Comparison of ENCODE assay signal across 25 cellular contexts in the genomic region with DNA sequence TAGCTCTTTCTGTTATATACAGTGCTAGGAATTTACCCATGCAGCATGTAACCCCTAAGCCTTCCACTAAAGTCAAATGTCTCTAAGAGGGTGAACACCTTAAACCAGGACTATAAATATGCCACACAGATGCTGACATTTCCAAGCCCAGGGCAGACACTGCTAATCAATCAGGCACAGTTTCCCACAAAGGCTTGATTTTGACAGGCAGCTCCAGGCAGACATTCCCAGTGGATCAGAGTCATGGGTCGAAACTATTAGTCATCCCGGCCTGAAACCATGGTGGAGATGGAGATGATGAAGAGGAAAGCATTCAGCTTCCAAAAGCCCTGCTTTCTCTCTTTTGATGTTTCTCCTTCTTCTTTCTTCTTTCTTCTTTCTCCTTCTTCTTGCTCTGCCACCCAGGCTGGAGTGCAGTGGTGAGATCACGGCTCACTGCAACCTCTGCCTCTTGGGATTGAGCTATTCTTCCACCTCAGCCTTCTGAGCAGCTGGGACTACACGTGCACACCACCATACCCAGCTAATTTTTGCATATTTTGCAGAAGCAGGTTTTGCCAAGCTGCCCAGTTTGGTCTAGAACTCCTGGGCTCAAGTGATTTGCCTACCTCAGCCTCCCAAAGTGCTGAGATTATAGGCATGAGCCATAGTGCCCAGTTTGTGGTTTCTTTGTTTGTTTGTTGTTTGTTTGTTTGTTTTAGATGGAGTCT. TPM values are rescaled to one million over a fixed set of nuclear protein-coding genes. Genes with fewer than 3 reads are reported as not detected.
DNase-seq lines count a peak whose midpoint lies in the region; ATAC-seq and TF ChIP-seq lines count a peak whose summit lies in the region.
"Had no signal": no experiment of that assay in that cellular context is flagged by ENCODE, and none has a peak within 500 bp of the region (broad histone marks: within the 10 kb centered on the region; RNA-seq: fewer than 3 reads in every experiment).

No MANE protein-coding gene starts in this region.

- POLR2A ChIA-PET in activated naive CD8-positive, alpha-beta T cell treated with anti-CD3 and anti-CD28 coated beads, Interleukin-2, amount 10 ng/mL, durations not matched to agents 7 days and 5 days (lab: Charles Lee) = interaction anchor here (0.6 kb wide), 1 partner anchor 702 kb away, joined by 6 read pairs; no protein-coding TSS in a partner anchor

- no peak overlapping the region for H3K27ac Mint-ChIP-seq in activated naive CD8-positive, alpha-beta T cell treated with anti-CD3 and anti-CD28 coated beads, Interleukin-2, amount 10 ng/mL, durations not matched to agents 7 days and 5 days
- no peak overlapping the region for H3K27ac Mint-ChIP-seq in activated naive CD8-positive, alpha-beta T cell treated with anti-CD3 and anti-CD28 coated beads for 36 hours
- H3K27ac Mint-ChIP-seq: activated CD4-positive, alpha-beta T cell treated with anti-CD3 and anti-CD28 coated beads, Interleukin-2, amount 10 ng/mL, durations not matched to agents 7 days and 5 days; activated CD8-positive, alpha-beta memory T cell treated with anti-CD3 and anti-CD28 coated beads, Interleukin-2, amount 10 ng/mL, durations not matched to agents 7 days and 5 days; T-helper 2 cell treated with Interferon-gamma antibody and Interleukin-4, amounts not matched to agents 5 μg/mL and 100 μg/mL, for 36 hours had no signal

- no peaks in the 10 kb centered on the region for H3K9me3 Mint-ChIP-seq in activated naive CD8-positive, alpha-beta T cell treated with anti-CD3 and anti-CD28 coated beads, Interleukin-2, amount 10 ng/mL, durations not matched to agents 7 days and 5 days
- H3K9me3 Mint-ChIP-seq in activated naive CD8-positive, alpha-beta T cell treated with anti-CD3 and anti-CD28 coated beads for 36 hours = no peaks in the 10 kb centered on the region
- H3K9me3 Mint-ChIP-seq: activated CD4-positive, alpha-beta T cell treated with anti-CD3 and anti-CD28 coated beads, Interleukin-2, amount 10 ng/mL, durations not matched to agents 7 days and 5 days; activated naive CD4-positive, alpha-beta T cell treated with anti-CD3 and anti-CD28 coated beads, Interleukin-2, amount 50 U/mL, for 72 hours; T-helper 2 cell treated with Interferon-gamma antibody and Interleukin-4, amounts not matched to agents 5 μg/mL and 100 μg/mL, for 36 hours had no signal

- no peak overlapping the region for H3K27ac ChIP-seq in RWPE2 (ENCODE audit: poor library complexity, severe bottlenecking)
- H3K27ac ChIP-seq: heart left ventricle, ovary, VCaP had no signal

- peaks cover 3% of the 10 kb centered on the region for H3K36me3 Mint-ChIP-seq in activated naive CD8-positive, alpha-beta T cell treated with anti-CD3 and anti-CD28 coated beads, Interleukin-2, amount 10 ng/mL, durations not matched to agents 7 days and 5 days
- no peaks in the 10 kb centered on the region for H3K36me3 Mint-ChIP-seq in activated naive CD8-positive, alpha-beta T cell treated with anti-CD3 and anti-CD28 coated beads for 36 hours
- H3K36me3 Mint-ChIP-seq: activated CD8-positive, alpha-beta memory T cell treated with anti-CD3 and anti-CD28 coated beads, Interleukin-2, amount 10 ng/mL, durations not matched to agents 7 days and 5 days; activated naive CD4-positive, alpha-beta T cell treated with anti-CD3 and anti-CD28 coated beads, Interleukin-2, amount 50 U/mL, for 72 hours had no signal

- TF ChIP-seq CTCF in RWPE2 (IDR thresholded peaks at IDR 0.05; ENCODE audit: poor library complexity, severe bottlenecking) = no peak

- H3K4me3 Mint-ChIP-seq in activated naive CD8-positive, alpha-beta T cell treated with anti-CD3 and anti-CD28 coated beads, Interleukin-2, amount 10 ng/mL, durations not matched to agents 7 days and 5 days = no peak overlapping the region
- no peak overlapping the region for H3K4me3 Mint-ChIP-seq in activated naive CD8-positive, alpha-beta T cell treated with anti-CD3 and anti-CD28 coated beads for 36 hours
- H3K4me3 Mint-ChIP-seq: activated CD4-positive, alpha-beta T cell treated with anti-CD3 and anti-CD28 coated beads, Interleukin-2, amount 10 ng/mL, durations not matched to agents 7 days and 5 days; activated CD8-positive, alpha-beta memory T cell treated with anti-CD3 and anti-CD28 coated beads, Interleukin-2, amount 10 ng/mL, durations not matched to agents 7 days and 5 days; naive B cell; T-helper 2 cell treated with Interferon-gamma antibody and Interleukin-4, amounts not matched to agents 5 μg/mL and 100 μg/mL, for 36 hours had no signal

- H3K27me3 ChIP-seq in RWPE2 (ENCODE audit: insufficient read depth, poor library complexity, severe bottlenecking) = no peaks in the 10 kb centered on the region
- H3K27me3 ChIP-seq: heart left ventricle, ovary had no signal

- H3K4me1 ChIP-seq in RWPE2 (ENCODE audit: insufficient read depth, poor library complexity, severe bottlenecking) = no peaks in the 10 kb centered on the region
- H3K4me1 ChIP-seq: heart left ventricle had no signal

- H3K4me1 Mint-ChIP-seq in activated naive CD8-positive, alpha-beta T cell treated with anti-CD3 and anti-CD28 coated beads, Interleukin-2, amount 10 ng/mL, durations not matched to agents 7 days and 5 days = peaks cover 17% of the 10 kb centered on the region
- H3K4me1 Mint-ChIP-seq in activated naive CD8-positive, alpha-beta T cell treated with anti-CD3 and anti-CD28 coated beads for 36 hours = no peaks in the 10 kb centered on the region

- DNase-seq in activated naive CD8-positive, alpha-beta T cell treated with anti-CD3 and anti-CD28 coated beads, Interleukin-2, amount 10 ng/mL, durations not matched to agents 7 days and 5 days = peak; percentile 4
- DNase-seq in activated naive CD8-positive, alpha-beta T cell treated with anti-CD3 and anti-CD28 coated beads for 36 hours = no peak
- DNase-seq in RWPE2 (ENCODE audit: low spot score) = peak; percentile 14
- peak; percentile 64 for DNase-seq in kidney tubule cell (ENCODE audit: low spot score)
- peak; percentile 51 for DNase-seq in stromal cell of bone marrow (ENCODE audit: low read depth)
- no peak for DNase-seq in HT-29 (ENCODE audit: low spot score)
- DNase-seq: activated CD4-positive, alpha-beta T cell treated with anti-CD3 and anti-CD28 coated beads, Interleukin-2, amount 10 ng/mL, durations not matched to agents 7 days and 5 days; activated CD8-positive, alpha-beta memory T cell treated with anti-CD3 and anti-CD28 coated beads, Interleukin-2, amount 10 ng/mL, durations not matched to agents 7 days and 5 days; cerebellar nuclear complex; mesendoderm; naive B cell; NCI-H1048; NCI-H187; NCI-H69; RPMI8226; SK-N-SH; trophoblast cell had no signal

- H3K36me3 ChIP-seq in RWPE2 (ENCODE audit: low read depth) = no peaks in the 10 kb centered on the region
- H3K36me3 ChIP-seq: heart left ventricle, ovary had no signal

- H3K27me3 Mint-ChIP-seq in activated naive CD8-positive, alpha-beta T cell treated with anti-CD3 and anti-CD28 coated beads, Interleukin-2, amount 10 ng/mL, durations not matched to agents 7 days and 5 days = peaks cover 31% of the 10 kb centered on the region
- no peaks in the 10 kb centered on the region for H3K27me3 Mint-ChIP-seq in activated naive CD8-positive, alpha-beta T cell treated with anti-CD3 and anti-CD28 coated beads for 36 hours

- H3K9me3 ChIP-seq in RWPE2 (ENCODE audit: severe bottlenecking) = no peaks in the 10 kb centered on the region
- H3K9me3 ChIP-seq: Caco-2, heart left ventricle, ovary, SK-N-SH had no signal

- H3K4me3 ChIP-seq in RWPE2 (ENCODE audit: severe bottlenecking) = no peak overlapping the region
- H3K4me3 ChIP-seq: heart left ventricle, ovary had no signal

- ATAC-seq in activated naive CD8-positive, alpha-beta T cell treated with anti-CD3 and anti-CD28 coated beads, Interleukin-2, amount 10 ng/mL, durations not matched to agents 7 days and 5 days (ENCODE audit: low read depth) = no peak
- ATAC-seq in RWPE2 (ENCODE audit: low read depth) = no peak; the same call in 2 of the 3 replicates
- ATAC-seq in GM19395 (IDR thresholded peaks at IDR 0.05; ENCODE audit: unreplicated experiment) = no peak
- ATAC-seq in GM21717 (IDR thresholded peaks at IDR 0.05; ENCODE audit: unreplicated experiment) = no peak
- ATAC-seq: activated CD8-positive, alpha-beta memory T cell treated with anti-CD3 and anti-CD28 coated beads, Interleukin-2, amount 10 ng/mL, durations not matched to agents 7 days and 5 days; activated naive CD4-positive, alpha-beta T cell treated with anti-CD3 and anti-CD28 coated beads, Interleukin-2, amount 50 U/mL, for 72 hours; heart left ventricle had no signal

RNA-seq across cellular contexts. Expression of a gene that starts 21.0 kb away (rescaled TPM):
- not detected for total RNA-seq in activated naive CD8-positive, alpha-beta T cell treated with anti-CD3 and anti-CD28 coated beads, Interleukin-2, amount 10 ng/mL, durations not matched to agents 7 days and 5 days
- not detected for total RNA-seq in activated naive CD8-positive, alpha-beta T cell treated with anti-CD3 and anti-CD28 coated beads for 36 hours
- total RNA-seq in HT-29 (2014; rRNA removed; shearing (Covaris generic)) = not detected in 2 replicates
- total RNA-seq: activated CD4-positive, alpha-beta T cell treated with anti-CD3 and anti-CD28 coated beads, Interleukin-2, amount 10 ng/mL, durations not matched to agents 7 days and 5 days had no signal

Comparison
In these comparisons a context has a peak if more than half of its experiments do, and no peak if none do; other contexts are left out.
1. DNase-seq: peak in activated naive CD8-positive, alpha-beta T cell treated with anti-CD3 and anti-CD28 coated beads, Interleukin-2, amount 10 ng/mL, durations not matched to agents 7 days and 5 days (single experiment), RWPE2 (single experiment), kidney tubule cell (single experiment) and stromal cell of bone marrow (single experiment); none in activated naive CD8-positive, alpha-beta T cell treated with anti-CD3 and anti-CD28 coated beads for 36 hours (single experiment) and HT-29 (single experiment).